Comparison of ENCODE assay signal across 16 cellular contexts in the genomic region with DNA sequence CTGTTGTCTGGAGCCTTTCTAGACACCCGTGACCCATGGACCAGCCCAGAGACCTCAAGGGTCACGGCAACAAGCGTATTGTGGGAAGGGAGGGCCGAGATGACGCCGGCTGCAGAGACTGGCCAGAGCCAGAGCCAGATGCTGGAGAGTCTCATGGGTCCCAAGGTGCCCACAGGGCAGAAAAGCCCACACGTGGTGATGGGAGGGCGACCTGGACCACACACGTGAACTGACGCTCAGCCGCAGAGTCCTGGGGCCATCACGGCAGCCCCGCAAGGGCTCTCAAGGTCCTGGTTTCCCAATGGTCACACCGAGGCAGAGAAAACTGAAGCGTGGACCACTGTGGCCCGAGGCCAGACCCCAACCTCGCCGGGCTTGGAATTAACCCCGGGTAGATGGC.
DNase-seq lines count a peak whose midpoint lies in the region; ATAC-seq and TF ChIP-seq lines count a peak whose summit lies in the region.
"Had no signal": no experiment of that assay in that cellular context is flagged by ENCODE, and none has a peak within 500 bp of the region (broad histone marks: within the 10 kb centered on the region; RNA-seq: fewer than 3 reads in every experiment).

No MANE protein-coding gene starts in this region.

- no peak overlapping the region for H3K4me3 Mint-ChIP-seq in activated naive CD8-positive, alpha-beta T cell treated with anti-CD3 and anti-CD28 coated beads, Interleukin-2, amount 10 ng/mL, durations not matched to agents 7 days and 5 days
- no peak overlapping the region for H3K4me3 Mint-ChIP-seq in activated naive CD8-positive, alpha-beta T cell treated with anti-CD3 and anti-CD28 coated beads, Interleukin-2, amount 50 U/mL, for 24 hours
- H3K4me3 Mint-ChIP-seq in mesothelial cell of epicardium = no peak overlapping the region
- H3K4me3 Mint-ChIP-seq in type B pancreatic cell = no peak overlapping the region
- H3K4me3 Mint-ChIP-seq in progenitor cell of endocrine pancreas (ENCODE audit: low read depth) = no peak overlapping the region
- H3K4me3 Mint-ChIP-seq: activated CD4-positive, alpha-beta T cell treated with anti-CD3 and anti-CD28 coated beads, Interleukin-2, amount 10 ng/mL, durations not matched to agents 24 days and 14 days; neural crest cell; stimulated activated naive CD8-positive, alpha-beta T cell treated with anti-CD3 and anti-CD28 coated beads, Interleukin-15, amount 100 ng/mL, for 72 hours had no signal

- no peak for TF ChIP-seq POLR2A in adrenal gland (IDR thresholded peaks at IDR 0.05)

- no peak overlapping the region for H3K27ac Mint-ChIP-seq in activated naive CD8-positive, alpha-beta T cell treated with anti-CD3 and anti-CD28 coated beads, Interleukin-2, amount 10 ng/mL, durations not matched to agents 7 days and 5 days
- no peak overlapping the region for H3K27ac Mint-ChIP-seq in activated naive CD8-positive, alpha-beta T cell treated with anti-CD3 and anti-CD28 coated beads, Interleukin-2, amount 50 U/mL, for 24 hours
- H3K27ac Mint-ChIP-seq in mesothelial cell of epicardium = no peak overlapping the region
- no peak overlapping the region for H3K27ac Mint-ChIP-seq in type B pancreatic cell
- H3K27ac Mint-ChIP-seq in progenitor cell of endocrine pancreas = no peak overlapping the region
- H3K27ac Mint-ChIP-seq: activated CD4-positive, alpha-beta T cell treated with anti-CD3 and anti-CD28 coated beads, Interleukin-2, amount 10 ng/mL, durations not matched to agents 24 days and 14 days; stimulated activated naive CD8-positive, alpha-beta T cell treated with anti-CD3 and anti-CD28 coated beads, Interleukin-15, amount 100 ng/mL, for 72 hours had no signal

- intact Hi-C loops in adrenal gland (cut with DNase I) = no loop called here

- no peak overlapping the region for H3K4me3 ChIP-seq in adrenal gland

- peaks cover 2% of the 10 kb centered on the region for H3K27me3 Mint-ChIP-seq in activated naive CD8-positive, alpha-beta T cell treated with anti-CD3 and anti-CD28 coated beads, Interleukin-2, amount 10 ng/mL, durations not matched to agents 7 days and 5 days
- H3K27me3 Mint-ChIP-seq in activated naive CD8-positive, alpha-beta T cell treated with anti-CD3 and anti-CD28 coated beads, Interleukin-2, amount 50 U/mL, for 24 hours = peaks cover 2% of the 10 kb centered on the region
- H3K27me3 Mint-ChIP-seq in mesothelial cell of epicardium (ENCODE audit: low read depth) (peaks cover 30% of the 10 kb centered on the region), type B pancreatic cell (peaks cover 39% of the 10 kb centered on the region), progenitor cell of endocrine pancreas (peaks cover 32% of the 10 kb centered on the region)
- H3K27me3 Mint-ChIP-seq: activated CD4-positive, alpha-beta T cell treated with anti-CD3 and anti-CD28 coated beads, Interleukin-2, amount 10 ng/mL, durations not matched to agents 24 days and 14 days had no signal

- no peaks in the 10 kb centered on the region for H3K27me3 ChIP-seq in adrenal gland

- H3K4me1 Mint-ChIP-seq in activated naive CD8-positive, alpha-beta T cell treated with anti-CD3 and anti-CD28 coated beads, Interleukin-2, amount 10 ng/mL, durations not matched to agents 7 days and 5 days = no peaks in the 10 kb centered on the region
- H3K4me1 Mint-ChIP-seq in activated naive CD8-positive, alpha-beta T cell treated with anti-CD3 and anti-CD28 coated beads, Interleukin-2, amount 50 U/mL, for 24 hours = no peaks in the 10 kb centered on the region
- H3K4me1 Mint-ChIP-seq in mesothelial cell of epicardium (no peaks in the 10 kb centered on the region), type B pancreatic cell (ENCODE audit: unreplicated experiment) (no peaks in the 10 kb centered on the region), progenitor cell of endocrine pancreas (ENCODE audit: low read depth) (no peaks in the 10 kb centered on the region)
- H3K4me1 Mint-ChIP-seq: activated CD4-positive, alpha-beta T cell treated with anti-CD3 and anti-CD28 coated beads, Interleukin-2, amount 10 ng/mL, durations not matched to agents 24 days and 14 days; stimulated activated naive CD8-positive, alpha-beta T cell treated with anti-CD3 and anti-CD28 coated beads, Interleukin-15, amount 100 ng/mL, for 72 hours had no signal

- H3K27ac ChIP-seq in adrenal gland = no peak overlapping the region

- WGBS in adrenal gland, 4 donors = 77 to 81% (median 79%) methylated on average over 8 to 19 of the region's 19 CpGs

- TF ChIP-seq CTCF in adrenal gland (IDR thresholded peaks at IDR 0.05) = no peak
- no peak for TF ChIP-seq CTCF in mesothelial cell of epicardium (IDR thresholded peaks at IDR 0.05; ENCODE audit: unreplicated experiment)
- no peak for TF ChIP-seq CTCF in type B pancreatic cell (conservative IDR thresholded peaks at IDR 0.05)
- no peak for TF ChIP-seq CTCF in progenitor cell of endocrine pancreas (IDR thresholded peaks at IDR 0.05; ENCODE audit: unreplicated experiment)

- POLR2A ChIA-PET in activated naive CD8-positive, alpha-beta T cell treated with anti-CD3 and anti-CD28 coated beads, Interleukin-2, amount 10 ng/mL, durations not matched to agents 7 days and 5 days (lab: Charles Lee) = no interaction called here

- H3K4me1 ChIP-seq in adrenal gland (replicated peaks in 1 of 2) = no peaks in the 10 kb centered on the region

- no peaks in the 10 kb centered on the region for H3K36me3 Mint-ChIP-seq in activated naive CD8-positive, alpha-beta T cell treated with anti-CD3 and anti-CD28 coated beads, Interleukin-2, amount 10 ng/mL, durations not matched to agents 7 days and 5 days
- no peaks in the 10 kb centered on the region for H3K36me3 Mint-ChIP-seq in activated naive CD8-positive, alpha-beta T cell treated with anti-CD3 and anti-CD28 coated beads, Interleukin-2, amount 50 U/mL, for 24 hours (ENCODE audit: low read depth)
- H3K36me3 Mint-ChIP-seq in mesothelial cell of epicardium (no peaks in the 10 kb centered on the region), type B pancreatic cell (no peaks in the 10 kb centered on the region), progenitor cell of endocrine pancreas (ENCODE audit: insufficient read depth) (no peaks in the 10 kb centered on the region)

- no peaks in the 10 kb centered on the region for H3K9me3 ChIP-seq in adrenal gland (replicated peaks in 1 of 3)

- H3K36me3 ChIP-seq in adrenal gland (replicated peaks in 1 of 2) = no peaks in the 10 kb centered on the region

- DNase-seq in activated naive CD8-positive, alpha-beta T cell treated with anti-CD3 and anti-CD28 coated beads, Interleukin-2, amount 10 ng/mL, durations not matched to agents 7 days and 5 days = peak; percentile 17
- DNase-seq in activated naive CD8-positive, alpha-beta T cell treated with anti-CD3 and anti-CD28 coated beads, Interleukin-2, amount 50 U/mL, for 24 hours = no peak
- DNase-seq in adrenal gland = peak in 4 of 7 donors; percentile 3 to 5 (median 4)
- DNase-seq in mesothelial cell of epicardium (ENCODE audit: low spot score in 2 of 2, unreplicated experiment in 2 of 2) = peak; percentile 12 to 26
- peak; percentile 59 for DNase-seq in type B pancreatic cell (ENCODE audit: extremely low spot score, unreplicated experiment)
- no peak for DNase-seq in progenitor cell of endocrine pancreas (ENCODE audit: low spot score, unreplicated experiment)
- no peak for DNase-seq in middle frontal gyrus (ENCODE audit: extremely low spot score, low spot score)
- DNase-seq: activated CD4-positive, alpha-beta T cell treated with anti-CD3 and anti-CD28 coated beads, Interleukin-2, amount 10 ng/mL, durations not matched to agents 24 days and 14 days; DMS153; GOT3; NCI-H1436 treated with DMSO at 0.1 percent for 48 hours; stimulated activated naive CD8-positive, alpha-beta T cell treated with anti-CD3 and anti-CD28 coated beads, Interleukin-15, amount 100 ng/mL, for 72 hours; T-helper 2 cell; trophoblast cell had no signal

- H3K9me3 Mint-ChIP-seq in activated naive CD8-positive, alpha-beta T cell treated with anti-CD3 and anti-CD28 coated beads, Interleukin-2, amount 10 ng/mL, durations not matched to agents 7 days and 5 days = no peaks in the 10 kb centered on the region
- H3K9me3 Mint-ChIP-seq in activated naive CD8-positive, alpha-beta T cell treated with anti-CD3 and anti-CD28 coated beads, Interleukin-2, amount 50 U/mL, for 24 hours = no peaks in the 10 kb centered on the region
- H3K9me3 Mint-ChIP-seq in mesothelial cell of epicardium = peaks cover 3% of the 10 kb centered on the region
- no peaks in the 10 kb centered on the region for H3K9me3 Mint-ChIP-seq in type B pancreatic cell
- no peaks in the 10 kb centered on the region for H3K9me3 Mint-ChIP-seq in progenitor cell of endocrine pancreas (ENCODE audit: low read depth)
- H3K9me3 Mint-ChIP-seq: activated CD4-positive, alpha-beta T cell treated with anti-CD3 and anti-CD28 coated beads, Interleukin-2, amount 10 ng/mL, durations not matched to agents 24 days and 14 days; neural crest cell; stimulated activated naive CD8-positive, alpha-beta T cell treated with anti-CD3 and anti-CD28 coated beads, Interleukin-15, amount 100 ng/mL, for 72 hours had no signal

- ATAC-seq in activated naive CD8-positive, alpha-beta T cell treated with anti-CD3 and anti-CD28 coated beads, Interleukin-2, amount 10 ng/mL, durations not matched to agents 7 days and 5 days (ENCODE audit: low read depth) = no peak
- ATAC-seq in activated naive CD8-positive, alpha-beta T cell treated with anti-CD3 and anti-CD28 coated beads, Interleukin-2, amount 50 U/mL, for 24 hours = no peak
- no peak for ATAC-seq in GM18909 (IDR thresholded peaks at IDR 0.05; ENCODE audit: poor library complexity, unreplicated experiment)
- ATAC-seq: stimulated activated naive CD8-positive, alpha-beta T cell treated with anti-CD3 and anti-CD28 coated beads, Interleukin-15, amount 100 ng/mL, for 72 hours had no signal

Comparison
In these comparisons a context has a peak if more than half of its experiments do, and no peak if none do; other contexts are left out.
1. DNase-seq: peak in activated naive CD8-positive, alpha-beta T cell treated with anti-CD3 and anti-CD28 coated beads, Interleukin-2, amount 10 ng/mL, durations not matched to agents 7 days and 5 days (single experiment), adrenal gland (4 of 7), mesothelial cell of epicardium (2 of 2) and type B pancreatic cell (single experiment); none in activated naive CD8-positive, alpha-beta T cell treated with anti-CD3 and anti-CD28 coated beads, Interleukin-2, amount 50 U/mL, for 24 hours (single experiment), progenitor cell of endocrine pancreas (single experiment) and middle frontal gyrus (single experiment).